In the genomic region with DNA sequence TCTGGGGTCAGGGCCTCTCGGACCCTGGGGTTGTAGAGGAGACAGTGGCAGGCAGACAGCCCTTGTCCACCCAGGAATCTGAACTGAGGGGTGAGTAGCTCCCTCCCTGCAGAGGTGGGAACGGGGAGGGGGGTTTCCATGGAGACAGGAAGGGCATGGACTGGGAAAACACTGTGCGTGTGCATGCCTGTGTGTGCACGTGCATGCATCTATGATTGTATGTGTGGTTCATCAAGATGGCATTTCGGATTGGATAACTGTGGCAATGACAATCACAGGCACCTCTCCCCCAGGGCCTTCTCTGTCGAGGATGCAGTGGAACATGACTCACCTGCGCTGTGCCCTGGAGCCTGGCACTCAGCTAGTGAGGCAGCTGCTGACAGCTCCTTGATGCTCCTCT, we compare ENCODE assay signal across 1 cellular context.
TF ChIP-seq lines count a peak whose summit lies in the region.

No MANE protein-coding gene starts in this region.

TF ChIP-seq in IMR-90, 13 proteins besides CTCF, POLR2A, EP300 and RAD21:
- TF ChIP-seq MAFK (IDR thresholded peaks at IDR 0.05; ENCODE audit: low read depth, low read length) (no peak), RFX5 (IDR thresholded peaks at IDR 0.05; ENCODE audit: low read depth, low read length) (no peak), NFE2L2 (IDR thresholded peaks at IDR 0.05; ENCODE audit: low read depth, low read length) (no peak), FOS (IDR thresholded peaks at IDR 0.05; ENCODE audit: low read depth, low read length) (no peak), MXI1 (IDR thresholded peaks at IDR 0.05; ENCODE audit: borderline replicate concordance, low read depth, low read length) (no peak), SMC3 (IDR thresholded peaks at IDR 0.05; ENCODE audit: low read depth, low read length) (no peak), RCOR1 (IDR thresholded peaks at IDR 0.05; ENCODE audit: insufficient replicate concordance, low read length) (no peak), CEBPB (IDR thresholded peaks at IDR 0.05; ENCODE audit: low read depth, low read length) (no peak), BHLHE40 (IDR thresholded peaks at IDR 0.05; ENCODE audit: low read depth, low read length) (no peak)
- TF ChIP-seq, protein P1, sequence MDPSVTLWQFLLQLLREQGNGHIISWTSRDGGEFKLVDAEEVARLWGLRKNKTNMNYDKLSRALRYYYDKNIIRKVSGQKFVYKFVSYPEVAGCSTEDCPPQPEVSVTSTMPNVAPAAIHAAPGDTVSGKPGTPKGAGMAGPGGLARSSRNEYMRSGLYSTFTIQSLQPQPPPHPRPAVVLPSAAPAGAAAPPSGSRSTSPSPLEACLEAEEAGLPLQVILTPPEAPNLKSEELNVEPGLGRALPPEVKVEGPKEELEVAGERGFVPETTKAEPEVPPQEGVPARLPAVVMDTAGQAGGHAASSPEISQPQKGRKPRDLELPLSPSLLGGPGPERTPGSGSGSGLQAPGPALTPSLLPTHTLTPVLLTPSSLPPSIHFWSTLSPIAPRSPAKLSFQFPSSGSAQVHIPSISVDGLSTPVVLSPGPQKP (IDR thresholded peaks at IDR 0.05; ENCODE audit: borderline replicate concordance, low read depth, low read length), result no peak
